ENCODE assay signal across 8 cellular contexts in the genomic region with DNA sequence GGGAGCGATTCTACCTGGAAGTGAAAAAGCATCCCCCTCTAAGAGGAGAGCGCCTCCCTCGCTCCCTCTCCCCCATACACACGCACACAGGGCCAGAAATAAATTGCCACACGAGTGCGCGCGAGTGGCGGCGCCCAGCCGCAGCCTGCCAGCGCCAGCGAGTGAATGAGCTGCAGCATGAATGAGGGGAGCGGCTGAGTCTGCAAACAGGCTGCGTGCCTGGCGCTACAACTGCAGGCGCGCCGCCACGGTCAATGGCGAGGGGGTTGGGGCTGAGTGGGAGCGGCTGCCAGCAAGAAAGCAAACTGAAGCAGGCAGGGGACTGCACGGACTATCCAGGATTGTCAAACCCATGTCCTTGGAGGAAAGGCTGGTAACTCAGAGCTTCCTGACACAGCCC. TPM values are rescaled to one million over a fixed set of nuclear protein-coding genes. Genes with fewer than 3 reads are reported as not detected.
A peak's percentile ranks its signal among the peaks of the same experiment; 100 is the strongest.
DNase-seq lines count a peak whose midpoint lies in the region; ATAC-seq lines count a peak whose summit lies in the region.

No MANE protein-coding gene starts in this region.

- intact Hi-C loops in left colon (cut with DNase I, micrococcal nuclease): no loop called here

- DNase-seq in C1 segment of cervical spinal cord (lab: John Stamatoyannopoulos, UW) (peak in 11 of 14 donors; percentile 12 to 68 (median 40)), NCI-H146 treated with DMSO at 0.1 percent for 48 hours (lab: John Stamatoyannopoulos, UW; ENCODE audit: unreplicated experiment) (peak; percentile 26), caudate nucleus (lab: John Stamatoyannopoulos, UW) (peak in 57 of 61 donors; percentile 13 to 86 (median 66)), left colon (peak in 1 of 2 donors; percentile 44), 8988T (no peak)
- no peak for DNase-seq in stimulated activated CD4-positive, alpha-beta T cell treated with anti-CD3 and anti-CD28 coated beads, Interleukin-12 subunit alpha, Interleukin-12 subunit beta, amount 100 ng/mL, for 4 hours

- ATAC-seq in left colon (peak; percentile 91), GM18520 (IDR thresholded peaks at IDR 0.05; ENCODE audit: unreplicated experiment) (no peak)
- ATAC-seq in activated CD4-positive, CD25-positive, alpha-beta regulatory T cell treated with anti-CD3 and anti-CD28 coated beads, Interleukin-2, amount 50 U/mL, for 24 hours: no peak

- H3K27ac ChIP-seq in caudate nucleus (ENCODE audit: low read depth, low read length): no peak overlapping the region

RNA-seq across cellular contexts. Expression of a gene that starts 2.2 kb away (rescaled TPM):
- under 1 TPM in 1 of 2 donors, not detected in 1; 0.17 TPM for total RNA-seq in left colon

Comparison
In these comparisons a context has a peak if more than half of its experiments do, and no peak if none do; other contexts are left out.
1. DNase-seq: peak in C1 segment of cervical spinal cord (11 of 14), NCI-H146 treated with DMSO at 0.1 percent for 48 hours (single experiment) and caudate nucleus (57 of 61); none in stimulated activated CD4-positive, alpha-beta T cell treated with anti-CD3 and anti-CD28 coated beads, Interleukin-12 subunit alpha, Interleukin-12 subunit beta, amount 100 ng/mL, for 4 hours (single experiment) and 8988T (single experiment).